In the genomic region with DNA sequence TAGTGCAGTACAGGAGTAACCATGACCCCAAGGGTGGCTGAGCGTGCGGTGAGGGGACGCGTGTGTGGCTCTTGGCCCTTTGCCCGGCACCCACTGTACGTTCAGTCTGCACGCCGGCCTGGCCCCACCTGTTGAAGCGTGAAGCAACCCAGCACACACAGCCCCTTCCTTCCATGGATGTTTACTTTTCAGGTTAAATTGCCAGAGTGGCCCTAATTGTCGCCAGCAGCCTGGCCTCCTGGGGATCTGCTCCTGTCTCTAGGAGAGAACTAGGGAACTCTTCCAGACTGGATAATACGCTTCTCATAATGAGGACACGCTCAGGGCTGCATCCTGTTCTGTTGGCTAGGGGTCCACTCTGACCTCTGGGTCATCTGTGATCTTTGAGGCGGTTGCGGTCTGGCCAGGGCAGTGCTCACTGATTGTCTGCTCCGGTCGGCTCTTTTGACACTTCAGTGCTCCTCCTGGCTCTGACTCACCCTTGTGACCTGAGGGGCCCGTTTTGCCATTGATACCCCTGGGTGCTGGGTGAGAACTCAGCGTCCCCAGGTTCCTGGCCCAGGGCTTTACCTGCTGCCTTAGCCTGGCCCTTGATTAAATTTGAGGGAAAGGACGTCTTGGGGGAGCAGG, we compare ENCODE assay signal across 24 cellular contexts.
DNase-seq lines count a peak whose midpoint lies in the region; ATAC-seq, FAIRE-seq and TF ChIP-seq lines count a peak whose summit lies in the region.
"Had no signal": no experiment of that assay in that cellular context is flagged by ENCODE, and none has a peak within 500 bp of the region (broad histone marks: within the 10 kb centered on the region; RNA-seq: fewer than 3 reads in every experiment).

No MANE protein-coding gene starts in this region.

- peak; percentile 65 for FAIRE-seq in RCC 7860 (lab: Jason Lieb, UNC)
- FAIRE-seq: colon had no signal

- H3K4me1 Mint-ChIP-seq in effector memory CD8-positive, alpha-beta T cell (ENCODE audit: low read depth in 2 of 2): peaks cover 0 to 3% of the 10 kb centered on the region in 2 donors
- H3K4me1 Mint-ChIP-seq: activated B cell treated with CpG ODN at 0.5 μM for 24 hours, endodermal cell had no signal

- no peaks in the 10 kb centered on the region for H3K36me3 Mint-ChIP-seq in effector memory CD8-positive, alpha-beta T cell (ENCODE audit: insufficient read depth)
- H3K36me3 Mint-ChIP-seq: stimulated activated naive B cell treated with anti-CD40 and anti-IgM and Interleukin-4, amounts not matched to agents 10 μg/mL and 1 μg/mL and 100 μg/mL, for 72 hours had no signal

- no peak for ATAC-seq in effector memory CD8-positive, alpha-beta T cell (replicated peaks)
- ATAC-seq: activated CD8-positive, alpha-beta T cell treated with anti-CD3 and anti-CD28 coated beads for 36 hours; HCT116; psoas muscle; stimulated activated naive B cell treated with anti-CD40 and anti-IgM and Interleukin-4, amounts not matched to agents 10 μg/mL and 1 μg/mL and 100 μg/mL, for 72 hours had no signal

- CTCF ChIA-PET in RWPE1 (lab: Yijun Ruan, JAX): no interaction called here

- no peak overlapping the region for H3K27ac Mint-ChIP-seq in effector memory CD8-positive, alpha-beta T cell
- H3K27ac Mint-ChIP-seq: activated B cell treated with CpG ODN at 0.5 μM for 24 hours; activated CD8-positive, alpha-beta T cell treated with anti-CD3 and anti-CD28 coated beads for 36 hours; endodermal cell; stimulated activated naive B cell treated with anti-CD40 and anti-IgM and Interleukin-4, amounts not matched to agents 10 μg/mL and 1 μg/mL and 100 μg/mL, for 72 hours had no signal

- H3K27me3 Mint-ChIP-seq in effector memory CD8-positive, alpha-beta T cell: peaks cover 6 to 7% of the 10 kb centered on the region in 2 donors
- H3K27me3 Mint-ChIP-seq: activated CD8-positive, alpha-beta T cell treated with anti-CD3 and anti-CD28 coated beads for 36 hours had no signal

- H3K9me3 Mint-ChIP-seq in effector memory CD8-positive, alpha-beta T cell: no peaks in the 10 kb centered on the region
- H3K9me3 Mint-ChIP-seq: activated CD8-positive, alpha-beta T cell treated with anti-CD3 and anti-CD28 coated beads for 36 hours; endodermal cell had no signal

- no peak for TF ChIP-seq CTCF in RWPE1 (conservative IDR thresholded peaks at IDR 0.05; ENCODE audit: low read depth)

- H3K27ac ChIP-seq in RWPE1: no peak overlapping the region
- H3K27ac ChIP-seq: breast epithelium, C4-2B, psoas muscle, skin epidermis had no signal

- peak; percentile 85 for DNase-seq in COLO668 (lab: John Stamatoyannopoulos, UW; ENCODE audit: unreplicated experiment)
- DNase-seq in DMS79 treated with DMSO at 0.1 percent for 48 hours (lab: John Stamatoyannopoulos, UW): peak; percentile 69
- DNase-seq in NCI-H187 treated with DMSO at 0.1 percent for 48 hours (lab: John Stamatoyannopoulos, UW): peak; percentile 57
- peak; percentile 71 for DNase-seq in RCC 7860 (ENCODE audit: low spot score)
- no peak for DNase-seq in effector memory CD8-positive, alpha-beta T cell
- DNase-seq in RWPE1 (ENCODE audit: low spot score): no peak
- DNase-seq in middle frontal gyrus (ENCODE audit: extremely low spot score, low spot score): no peak
- DNase-seq in activated CD4-positive, CD25-positive, alpha-beta regulatory T cell (lab: John Stamatoyannopoulos, UW): no peak
- DNase-seq: activated B cell treated with CpG ODN at 0.5 μM for 24 hours; activated CD8-positive, alpha-beta T cell treated with anti-CD3 and anti-CD28 coated beads for 36 hours; DMS 273 treated with DMSO at 0.1 percent for 48 hours; endodermal cell; GDM1; KG1; NCI-H510A; psoas muscle; RPMI8226; stimulated activated naive B cell treated with anti-CD40 and anti-IgM and Interleukin-4, amounts not matched to agents 10 μg/mL and 1 μg/mL and 100 μg/mL, for 72 hours; T1000 had no signal

- no peak overlapping the region for H3K4me3 Mint-ChIP-seq in effector memory CD8-positive, alpha-beta T cell
- H3K4me3 Mint-ChIP-seq: activated B cell treated with CpG ODN at 0.5 μM for 24 hours; activated CD8-positive, alpha-beta T cell treated with anti-CD3 and anti-CD28 coated beads for 36 hours; endodermal cell; stimulated activated naive B cell treated with anti-CD40 and anti-IgM and Interleukin-4, amounts not matched to agents 10 μg/mL and 1 μg/mL and 100 μg/mL, for 72 hours had no signal

- POLR2A ChIA-PET in RWPE1 (lab: Yijun Ruan, JAX; ENCODE audit: low non-redundant PET): no interaction called here

Comparison
In these comparisons a context has a peak if more than half of its experiments do, and no peak if none do; other contexts are left out.
1. DNase-seq: peak in COLO668 (single experiment), DMS79 treated with DMSO at 0.1 percent for 48 hours (single experiment), NCI-H187 treated with DMSO at 0.1 percent for 48 hours (single experiment) and RCC 7860 (single experiment); none in effector memory CD8-positive, alpha-beta T cell (0 of 3), RWPE1 (single experiment), middle frontal gyrus (single experiment) and activated CD4-positive, CD25-positive, alpha-beta regulatory T cell (0 of 4).